Comparison of ENCODE assay signal across 1 cellular context in genomic region chr6:47362857-47363461, GRCh38.
TF ChIP-seq lines count a peak whose summit lies in the region.

No MANE protein-coding gene starts in this region.

TF ChIP-seq in HepG2, 621 proteins besides CTCF, POLR2A, EP300 and RAD21 (continued from another document and continues in another):
- TF ChIP-seq ZNF644 (CRISPR knock-in tag; IDR thresholded peaks at IDR 0.05; ENCODE audit: low read depth) (0 out of 2 replicates have a peak, but pooled peaks have one; percentile 36), NR2F2 (IDR thresholded peaks at IDR 0.05; ENCODE audit: borderline replicate concordance, low read depth) (no peak), CSRNP2 (CRISPR knock-in tag; conservative IDR thresholded peaks at IDR 0.05; ENCODE audit: low read depth) (no peak), MAFK (conservative IDR thresholded peaks at IDR 0.05 in 1 of 2, IDR thresholded peaks at IDR 0.05 in 1 of 2; ENCODE audit: low read length in 2 of 2) (0 out of 4 replicates have a peak, but pooled peaks of 1 of the 2 experiments have one; percentile 12), ZNF446 (CRISPR knock-in tag; IDR thresholded peaks at IDR 0.05) (no peak), HMGXB3 (CRISPR knock-in tag; IDR thresholded peaks at IDR 0.05; ENCODE audit: borderline replicate concordance) (0 out of 2 replicates have a peak, but pooled peaks have one; percentile 41), ZNF639 (CRISPR knock-in tag; conservative IDR thresholded peaks at IDR 0.05) (no peak), KLF16 (CRISPR knock-in tag; IDR thresholded peaks at IDR 0.05) (peak in 1 of 2 experiments; percentile 85; a peak in 1 of 4 replicates), ZNF747 (CRISPR knock-in tag; IDR thresholded peaks at IDR 0.05; ENCODE audit: borderline replicate concordance) (no peak), ZNF407 (CRISPR knock-in tag; IDR thresholded peaks at IDR 0.05; ENCODE audit: not compliant biosample characterization) (no peak), ZNF383 (CRISPR knock-in tag; IDR thresholded peaks at IDR 0.05; ENCODE audit: borderline replicate concordance) (no peak), SOX6 (IDR thresholded peaks at IDR 0.05) (no peak), SOX6 (CRISPR knock-in tag; IDR thresholded peaks at IDR 0.05) (peak; percentile 95), ZNF776 (CRISPR knock-in tag; IDR thresholded peaks at IDR 0.05) (no peak), SYNCRIP (IDR thresholded peaks at IDR 0.05; ENCODE audit: insufficient read depth, low read depth, low read length) (no peak), ERF (CRISPR knock-in tag; IDR thresholded peaks at IDR 0.05) (0 out of 2 replicates have a peak, but pooled peaks have one; percentile 44), ARID5B (CRISPR knock-in tag; IDR thresholded peaks at IDR 0.05) (peak; percentile 82), ZNF646 (CRISPR knock-in tag; IDR thresholded peaks at IDR 0.05) (peak; percentile 97), SP2 (CRISPR knock-in tag; IDR thresholded peaks at IDR 0.05) (no peak), ZMYM2 (CRISPR knock-in tag; IDR thresholded peaks at IDR 0.05) (peak; percentile 38; the same call in 1 of the 2 replicates), ZNF552 (CRISPR knock-in tag; IDR thresholded peaks at IDR 0.05; ENCODE audit: borderline replicate concordance) (no peak)
